ENCODE assay signal across 8 cellular contexts in genomic region chr21:44845418-44846200, GRCh38. TPM values are rescaled to one million over a fixed set of nuclear protein-coding genes. Genes with fewer than 3 reads are reported as not detected.
DNase-seq lines count a peak whose midpoint lies in the region; TF ChIP-seq lines count a peak whose summit lies in the region.

No MANE protein-coding gene starts in this region.

- WGBS in ovary, 3 donors: 4 to 7% (median 4%) methylated on average over 24 to 34 of the region's 34 CpGs

- H3K36me3 Mint-ChIP-seq in Calu3 (ENCODE audit: insufficient read depth, unreplicated experiment): peaks cover 20% of the 10 kb centered on the region

- no peaks in the 10 kb centered on the region for H3K4me1 Mint-ChIP-seq in Calu3 (ENCODE audit: low read depth, unreplicated experiment)

- H3K27ac ChIP-seq in OCI-LY3 (ENCODE audit: low read length) (no peak overlapping the region), ovary (no peak overlapping the region)

- no peaks in the 10 kb centered on the region for H3K36me3 ChIP-seq in OCI-LY3 (replicated peaks; ENCODE audit: low read depth, low read length)
- no peaks in the 10 kb centered on the region for H3K36me3 ChIP-seq in ovary

- H3K27me3 Mint-ChIP-seq in Calu3 (ENCODE audit: unreplicated experiment): peaks cover 32% of the 10 kb centered on the region

- CTCF ChIA-PET in Calu3 (lab: Charles Lee): interaction anchor here (0.6 kb wide), 1 partner anchor 55 kb away, joined by 4 read pairs; no protein-coding TSS in a partner anchor

- DNase-seq in Calu3 (peak; percentile 64), HFF-Myc (ENCODE audit: extremely low read depth, low read depth) (no peak), germinal center (ENCODE audit: low spot score) (peak; percentile 54), ovary (peak in 2 of 5 donors; percentile 29 to 60), dedifferentiated amniotic fluid mesenchymal stem cell (ENCODE audit: extremely low spot score) (no peak), NCI-H774 (lab: John Stamatoyannopoulos, UW) (no peak)
- peak; percentile 26 for DNase-seq in activated effector memory CD4-positive, alpha-beta T cell treated with Interleukin-2 at 50 U/mL for 16 hours

- H3K4me1 ChIP-seq in OCI-LY3 (ENCODE audit: low read length) (no peaks in the 10 kb centered on the region), ovary (ENCODE audit: insufficient read depth) (peaks cover 3% of the 10 kb centered on the region)

- H3K79me2 ChIP-seq in OCI-LY3 (ENCODE audit: low read length): no peaks in the 10 kb centered on the region

- H3K27me3 ChIP-seq in OCI-LY3 (ENCODE audit: low read depth, low read length) (no peaks in the 10 kb centered on the region; the same call in 1 of the 2 replicates), ovary (no peaks in the 10 kb centered on the region)

- TF ChIP-seq CTCF in Calu3 (IDR thresholded peaks at IDR 0.05; ENCODE audit: unreplicated experiment): peak; percentile 19
- TF ChIP-seq CTCF in HFF-Myc (IDR thresholded peaks at IDR 0.05; ENCODE audit: low read depth, low read length, missing control alignments): peak; percentile 34
- peak; percentile 38 for TF ChIP-seq CTCF in OCI-LY3 (IDR thresholded peaks at IDR 0.05; ENCODE audit: low read depth, low read length)
- no peak for TF ChIP-seq CTCF in ovary (IDR thresholded peaks at IDR 0.05)

- H3K9me3 ChIP-seq in OCI-LY3 (ENCODE audit: insufficient read depth, low read length): no peaks in the 10 kb centered on the region
- H3K9me3 ChIP-seq in ovary: no peaks in the 10 kb centered on the region

- intact Hi-C loops in Calu3 (cut with micrococcal nuclease; ENCODE audit: unreplicated experiment): no loop called here
- intact Hi-C loops in ovary (cut with DNase I): no loop called here

- BruUV-seq in Calu3 (replicated peaks; lab: Mats Ljungman, UMichigan): no TSS peak

- H3K4me3 ChIP-seq in HFF-Myc (replicated peaks; ENCODE audit: low read depth, low read length) (peak overlapping the region; percentile 39), OCI-LY3 (ENCODE audit: low read length) (peak overlapping the region; percentile 56), ovary (peak overlapping the region; percentile 15)

- no peak overlapping the region for H3K27ac Mint-ChIP-seq in Calu3 (ENCODE audit: unreplicated experiment)

- H3K4me3 Mint-ChIP-seq in Calu3 (ENCODE audit: low read depth, unreplicated experiment): peak overlapping the region; percentile 48

- no peak for TF ChIP-seq EP300 in ovary (IDR thresholded peaks at IDR 0.05)

- H4K20me1 ChIP-seq in OCI-LY3 (ENCODE audit: insufficient read depth, low read length): no peaks in the 10 kb centered on the region

- no peak for TF ChIP-seq POLR2A in ovary (IDR thresholded peaks at IDR 0.05)

- no peak overlapping the region for H2AFZ ChIP-seq in OCI-LY3 (ENCODE audit: low read depth, low read length)

- no peak overlapping the region for H3K9ac ChIP-seq in OCI-LY3 (ENCODE audit: low read length)

- H3K4me2 ChIP-seq in OCI-LY3 (ENCODE audit: low read length): peak overlapping the region; percentile 62

- H3K9me3 Mint-ChIP-seq in Calu3 (ENCODE audit: low read depth, unreplicated experiment): no peaks in the 10 kb centered on the region

RNA-seq across cellular contexts. Expression of gene SUMO3, which starts 27.7 kb away (rescaled TPM):
- total RNA-seq in Calu3 (2022): 56.7 and 58.1 TPM in 2 replicates
- 100 to 1,000 TPM in 1 of 7 donors, 10 to 100 TPM in 6; 45.3 to 108 (median 74.3) TPM for total RNA-seq in ovary
- polyA plus RNA-seq in ovary: 10 to 100 TPM; 63.9 to 97.6 TPM

RNA-seq across cellular contexts. Expression of gene PTTG1IP, which starts 27.9 kb away (rescaled TPM):
- 135 and 136 TPM in 2 replicates for total RNA-seq in Calu3 (2022)
- 100 to 1,000 TPM; 133 to 226 (median 143) TPM for total RNA-seq in ovary
- polyA plus RNA-seq in ovary: 100 to 1,000 TPM; 144 to 420 TPM

RNA-seq across cellular contexts. Expression of gene UBE2G2, which starts 44.0 kb away (rescaled TPM):
- 61.7 and 70.8 TPM in 2 replicates for total RNA-seq in Calu3 (2022)
- 10 to 100 TPM; 47.0 to 84.9 (median 71.7) TPM for total RNA-seq in ovary
- polyA plus RNA-seq in ovary: 10 to 100 TPM; 31.3 to 59.5 TPM

Comparison
In these comparisons a context has a peak if more than half of its experiments do, and no peak if none do; other contexts are left out.
1. DNase-seq: peak in Calu3 (single experiment), activated effector memory CD4-positive, alpha-beta T cell treated with Interleukin-2 at 50 U/mL for 16 hours (single experiment) and germinal center (single experiment); none in HFF-Myc (single experiment), dedifferentiated amniotic fluid mesenchymal stem cell (single experiment) and NCI-H774 (single experiment).
2. CTCF ChIP-seq: peak in Calu3 (single experiment), HFF-Myc (single experiment) and OCI-LY3 (single experiment); none in ovary (0 of 3).
3. Peak in every context shown above with its lines, with median percentiles within 50 percentile points of each other: H3K4me3 ChIP-seq.